In the genomic region with DNA sequence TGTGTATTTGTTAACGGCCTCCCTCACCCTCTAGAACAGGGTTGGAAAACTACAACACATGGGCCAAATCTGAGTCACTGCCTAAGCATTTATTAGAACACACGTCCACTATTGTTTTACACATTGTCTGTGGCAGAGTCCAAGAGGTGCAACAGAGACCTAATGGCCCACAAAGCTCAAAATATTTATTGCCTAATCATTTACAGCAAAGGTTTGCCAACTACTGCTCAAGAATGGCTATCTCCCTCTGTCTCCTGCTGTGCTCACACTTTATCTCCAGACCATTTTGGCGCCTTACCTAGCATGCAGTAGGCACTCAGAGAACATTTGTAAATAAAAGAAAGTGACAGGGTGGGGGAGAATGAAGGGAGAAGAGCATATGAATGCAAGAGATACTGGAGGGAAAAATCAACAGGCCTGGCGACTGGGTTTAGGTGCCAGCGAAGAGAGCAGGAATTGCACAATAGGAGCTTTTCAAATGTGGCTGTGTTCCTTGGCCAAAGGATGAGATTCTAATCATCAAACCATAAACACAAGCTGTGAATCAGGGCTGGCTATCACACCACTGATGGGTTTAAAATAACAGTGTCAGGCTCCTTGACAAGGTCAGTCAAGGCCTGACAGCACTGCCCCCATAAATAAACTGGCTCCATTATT, we compare ENCODE assay signal across 11 cellular contexts.
DNase-seq lines count a peak whose midpoint lies in the region; ATAC-seq and TF ChIP-seq lines count a peak whose summit lies in the region.
"Had no signal": no experiment of that assay in that cellular context is flagged by ENCODE, and none has a peak within 500 bp of the region (broad histone marks: within the 10 kb centered on the region; RNA-seq: fewer than 3 reads in every experiment).

No MANE protein-coding gene starts in this region.

- H3K4me1 ChIP-seq in mammary epithelial cell (ENCODE audit: insufficient read depth, low read length) (no peaks in the 10 kb centered on the region), vagina (peaks cover 32% of the 10 kb centered on the region), colonic mucosa (no peaks in the 10 kb centered on the region)

- intact Hi-C loops in mammary epithelial cell (cut with micrococcal nuclease) (no loop called here), vagina (cut with DNase I) (no loop called here), colonic mucosa (cut with DNase I) (no loop called here)

- in situ Hi-C loops in mammary epithelial cell (cut with MboI; ENCODE audit: low sequenced_read_pairs in 2 of 2) = no loop called here

- H3K36me3 ChIP-seq in mammary epithelial cell (ENCODE audit: insufficient read depth, low read length) (no peaks in the 10 kb centered on the region), vagina (no peaks in the 10 kb centered on the region), colonic mucosa (no peaks in the 10 kb centered on the region)
- H3K36me3 ChIP-seq: esophagus squamous epithelium had no signal

- H3K4me3 ChIP-seq in mammary epithelial cell (replicated peaks in 1 of 3; ENCODE audit: insufficient read depth in 1 of 3, low read depth in 2 of 3, low read length in 3 of 3) = no peak overlapping the region
- H3K4me3 ChIP-seq in vagina = no peak overlapping the region
- no peak overlapping the region for H3K4me3 ChIP-seq in colonic mucosa
- H3K4me3 ChIP-seq: esophagus squamous epithelium had no signal

- H3K79me2 ChIP-seq in mammary epithelial cell (ENCODE audit: insufficient read depth, low read length) = no peaks in the 10 kb centered on the region

- peak overlapping the region; percentile 31 for H3K4me2 ChIP-seq in mammary epithelial cell (ENCODE audit: insufficient read depth, low read depth, low read length)

- no peaks in the 10 kb centered on the region for H4K20me1 ChIP-seq in mammary epithelial cell (ENCODE audit: insufficient read depth, low read length)

- WGBS in mammary epithelial cell (ENCODE audit: low coverage, missing lambda C conversion rate) = 9% methylated on average over 5 of the region's 5 CpGs

- H3K27ac ChIP-seq in mammary epithelial cell (ENCODE audit: insufficient read depth, low read depth, low read length) (no peak overlapping the region), vagina (peak overlapping the region; percentile 53), colonic mucosa (no peak overlapping the region)

- CTCF ChIA-PET in mammary epithelial cell (lab: Charles Lee; ENCODE audit: low non-redundant PET) = interaction anchor here (0.5 kb wide), 1 partner anchor 93 kb away, joined by 3 read pairs; no protein-coding TSS in a partner anchor

- H2AFZ ChIP-seq in mammary epithelial cell (ENCODE audit: low read depth, low read length) = no peak overlapping the region

- BruUV-seq in mammary epithelial cell (replicated peaks; lab: Mats Ljungman, UMichigan) = no TSS peak

- TF ChIP-seq CTCF in mammary epithelial cell (conservative IDR thresholded peaks at IDR 0.05 in 1 of 2, IDR thresholded peaks at IDR 0.05 in 1 of 2; ENCODE audit: extremely low read depth in 1 of 2, insufficient read depth in 1 of 2, low read depth in 1 of 2, low read length in 2 of 2) (no peak), vagina (IDR thresholded peaks at IDR 0.05) (no peak), colonic mucosa (IDR thresholded peaks at IDR 0.05) (no peak)

- H3K27me3 ChIP-seq in mammary epithelial cell (ENCODE audit: insufficient read depth, low read length) = peaks cover 4% of the 10 kb centered on the region
- no peaks in the 10 kb centered on the region for H3K27me3 ChIP-seq in vagina
- H3K27me3 ChIP-seq in colonic mucosa = no peaks in the 10 kb centered on the region
- H3K27me3 ChIP-seq: esophagus squamous epithelium had no signal

- H3K9ac ChIP-seq in mammary epithelial cell (ENCODE audit: insufficient read depth, low read length) = no peak overlapping the region
- no peak overlapping the region for H3K9ac ChIP-seq in colonic mucosa (ENCODE audit: low read depth in 2 of 2, low read length in 2 of 2)

- H3K9me3 ChIP-seq in mammary epithelial cell (replicated peaks; ENCODE audit: insufficient read depth, low read length) (no peaks in the 10 kb centered on the region), vagina (no peaks in the 10 kb centered on the region), colonic mucosa (no peaks in the 10 kb centered on the region)
- H3K9me3 ChIP-seq: esophagus squamous epithelium had no signal

- peak; percentile 39 for DNase-seq in NCI-H510A treated with DMSO at 0.1 percent for 48 hours (lab: John Stamatoyannopoulos, UW)
- no peak for DNase-seq in NCI-H510A (lab: John Stamatoyannopoulos, UW)
- DNase-seq in mammary epithelial cell = peak; percentile 73
- DNase-seq in left lobe of liver (ENCODE audit: low spot score) = peak; percentile 72
- DNase-seq in vagina (ENCODE audit: extremely low spot score in 2 of 2) = no peak
- DNase-seq in colonic mucosa = no peak
- DNase-seq: 8988T; activated naive CD4-positive, alpha-beta T cell treated with anti-CD3 and anti-CD28 coated beads for 36 hours; esophagus squamous epithelium had no signal

- ATAC-seq in left lobe of liver (peak; percentile 89), GM19452 (IDR thresholded peaks at IDR 0.05; ENCODE audit: unreplicated experiment) (no peak), HG03432 (IDR thresholded peaks at IDR 0.05; ENCODE audit: unreplicated experiment) (no peak)

- TF ChIP-seq POLR2A in vagina (IDR thresholded peaks at IDR 0.05) = no peak

- dilution Hi-C loops in mammary epithelial cell (cut with HindIII; ENCODE audit: low sequenced_read_pairs) = no loop called here

Comparison
In these comparisons a context has a peak if more than half of its experiments do, and no peak if none do; other contexts are left out.
1. DNase-seq: peak in NCI-H510A treated with DMSO at 0.1 percent for 48 hours (single experiment), mammary epithelial cell (single experiment) and left lobe of liver (single experiment); none in NCI-H510A (single experiment), vagina (0 of 2) and colonic mucosa (single experiment).